In the genomic region with DNA sequence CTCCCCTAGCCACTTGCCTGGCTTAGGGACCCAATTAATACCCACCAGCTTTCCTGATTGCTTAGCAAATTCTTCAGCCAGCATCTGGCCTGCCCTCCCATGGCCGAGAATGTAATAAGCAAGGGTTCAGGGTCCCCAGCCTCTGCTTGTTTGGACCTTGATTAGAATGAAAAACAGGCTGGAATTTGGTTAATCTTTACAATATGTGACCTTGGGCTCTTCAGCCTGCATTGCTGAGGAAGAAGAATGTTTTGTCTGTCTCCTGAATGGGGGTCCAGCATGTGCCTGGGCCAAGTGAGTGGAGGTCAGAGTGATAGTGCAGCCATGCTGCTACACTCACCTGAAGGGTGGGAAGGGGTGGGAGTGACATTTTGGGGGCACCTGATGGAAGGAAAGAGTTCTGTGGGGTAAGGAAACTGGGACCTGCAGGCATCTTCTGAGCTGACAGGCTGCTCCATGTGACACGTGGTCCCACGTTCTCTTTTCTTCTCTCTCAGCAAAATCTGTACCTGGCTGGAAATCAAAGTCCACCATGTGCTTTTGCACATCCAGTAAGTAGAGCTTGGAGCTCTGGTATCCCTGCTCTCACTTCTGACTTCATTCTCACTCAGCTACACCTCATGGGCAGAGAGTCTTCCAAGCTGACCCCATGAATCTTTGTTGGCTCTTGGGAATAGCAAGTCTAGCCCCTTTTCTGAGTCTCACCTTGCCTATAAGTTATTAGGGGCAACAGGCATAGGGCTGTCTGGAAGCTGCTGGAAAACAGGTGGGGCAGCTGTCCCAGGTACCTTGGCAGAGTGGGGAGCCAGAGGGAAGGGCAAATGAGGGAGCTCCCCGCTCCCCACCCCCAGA, we compare ENCODE assay signal across 29 cellular contexts. TPM values are rescaled to one million over a fixed set of nuclear protein-coding genes. Genes with fewer than 3 reads are reported as not detected.
DNase-seq lines count a peak whose midpoint lies in the region; ATAC-seq, FAIRE-seq and TF ChIP-seq lines count a peak whose summit lies in the region.
"Had no signal": no experiment of that assay in that cellular context is flagged by ENCODE, and none has a peak within 500 bp of the region (broad histone marks: within the 10 kb centered on the region; RNA-seq: fewer than 3 reads in every experiment).

No MANE protein-coding gene starts in this region.

- H3K27me3 ChIP-seq in WERI-Rb-1 (ENCODE audit: insufficient read depth, low read depth, severe bottlenecking) (no peaks in the 10 kb centered on the region), sigmoid colon (no peaks in the 10 kb centered on the region), endodermal cell (ENCODE audit: control insufficient read depth, insufficient read depth, low read length, poor library complexity, severe bottlenecking) (no peaks in the 10 kb centered on the region)
- H3K27me3 ChIP-seq in effector memory CD4-positive, alpha-beta T cell (replicated peaks; ENCODE audit: control insufficient read depth, insufficient read depth, low read length, poor library complexity, severe bottlenecking), result no peaks in the 10 kb centered on the region
- H3K27me3 ChIP-seq: MG63, stomach, tibial artery had no signal

- H3K4me3 Mint-ChIP-seq in activated CD4-positive, alpha-beta T cell treated with anti-CD3 and anti-CD28 coated beads for 36 hours, result no peak overlapping the region
- no peak overlapping the region for H3K4me3 Mint-ChIP-seq in endodermal cell
- H3K4me3 Mint-ChIP-seq: activated CD4-positive, alpha-beta memory T cell treated with anti-CD3 and anti-CD28 coated beads, Interleukin-2, amount 10 ng/mL, durations not matched to agents 7 days and 5 days; memory B cell; T-helper 2 cell treated with Interferon-gamma antibody and Interleukin-4, amounts not matched to agents 5 μg/mL and 100 μg/mL, for 36 hours had no signal

- H3K36me3 Mint-ChIP-seq in activated CD4-positive, alpha-beta T cell treated with anti-CD3 and anti-CD28 coated beads for 36 hours (ENCODE audit: low read depth), result peaks cover 23% of the 10 kb centered on the region
- H3K36me3 Mint-ChIP-seq in endodermal cell (ENCODE audit: low read depth), result peaks cover 36% of the 10 kb centered on the region

- FAIRE-seq in kidney (lab: Jason Lieb, UNC), result no peak
- FAIRE-seq: astrocyte had no signal

- DNase-seq in activated CD4-positive, alpha-beta T cell treated with anti-CD3 and anti-CD28 coated beads for 36 hours, result no peak
- no peak for DNase-seq in activated CD4-positive, alpha-beta T cell treated with anti-CD3 and anti-CD28 coated beads for 48 hours
- peak; percentile 11 for DNase-seq in WERI-Rb-1
- DNase-seq in kidney, result no peak
- peak; percentile 34 for DNase-seq in sigmoid colon
- no peak for DNase-seq in effector memory CD4-positive, alpha-beta T cell
- DNase-seq in endodermal cell, result no peak
- no peak for DNase-seq in SIG-M5 (lab: John Stamatoyannopoulos, UW)
- DNase-seq: activated CD4-positive, alpha-beta memory T cell treated with anti-CD3 and anti-CD28 coated beads, Interleukin-2, amount 10 ng/mL, durations not matched to agents 7 days and 5 days; central memory CD4-positive, alpha-beta T cell; kidney glomerular epithelial cell; MG63; NCI-H1417; occipital lobe; stomach; tibial artery had no signal

- peak overlapping the region in 1 of 2 donors; percentile 5 for H3K9ac ChIP-seq in kidney (ENCODE audit: low read length in 2 of 2)
- no peak overlapping the region for H3K9ac ChIP-seq in endodermal cell (ENCODE audit: extremely low read depth, low read length, poor library complexity, severe bottlenecking)

- POLR2A ChIA-PET in activated CD4-positive, alpha-beta T cell treated with anti-CD3 and anti-CD28 coated beads for 36 hours (lab: Charles Lee), result interaction anchor here (0.6 to 2.9 kb wide), 5 partner anchors 45 to 745 kb away, joined by 3 to 30 read pairs (median 4); no protein-coding TSS in a partner anchor

- H3K9me3 ChIP-seq in WERI-Rb-1 (ENCODE audit: severe bottlenecking), result no peaks in the 10 kb centered on the region
- H3K9me3 ChIP-seq in kidney (ENCODE audit: control insufficient read depth in 1 of 2, low read length in 2 of 2), result no peaks in the 10 kb centered on the region
- no peaks in the 10 kb centered on the region for H3K9me3 ChIP-seq in sigmoid colon
- no peaks in the 10 kb centered on the region for H3K9me3 ChIP-seq in effector memory CD4-positive, alpha-beta T cell (ENCODE audit: control insufficient read depth, low read length)
- H3K9me3 ChIP-seq in endodermal cell (ENCODE audit: control insufficient read depth, low read length), result no peaks in the 10 kb centered on the region
- H3K9me3 ChIP-seq: MG63, stomach, tibial artery had no signal

- peak overlapping the region; percentile 71 for H3K27ac Mint-ChIP-seq in activated CD4-positive, alpha-beta T cell treated with anti-CD3 and anti-CD28 coated beads for 36 hours
- no peak overlapping the region for H3K27ac Mint-ChIP-seq in endodermal cell

- no peaks in the 10 kb centered on the region for H3K9me3 Mint-ChIP-seq in activated CD4-positive, alpha-beta T cell treated with anti-CD3 and anti-CD28 coated beads for 36 hours (ENCODE audit: low read depth)
- no peaks in the 10 kb centered on the region for H3K9me3 Mint-ChIP-seq in endodermal cell
- H3K9me3 Mint-ChIP-seq: activated CD4-positive, alpha-beta memory T cell treated with anti-CD3 and anti-CD28 coated beads, Interleukin-2, amount 10 ng/mL, durations not matched to agents 7 days and 5 days; CD8-positive, alpha-beta memory T cell; IgD-negative memory B cell; memory B cell; T-helper 2 cell treated with Interferon-gamma antibody and Interleukin-4, amounts not matched to agents 5 μg/mL and 100 μg/mL, for 36 hours had no signal

- ATAC-seq in activated CD4-positive, alpha-beta T cell treated with anti-CD3 and anti-CD28 coated beads for 36 hours, result peak; percentile 5
- ATAC-seq: SK-N-SH treated with all-trans-retinoic acid at 6 μM for 48 hours had no signal

- H3K4me3 ChIP-seq in WERI-Rb-1 (ENCODE audit: low read depth, low read length) (no peak overlapping the region), kidney (ENCODE audit: low read length in 2 of 2) (no peak overlapping the region), sigmoid colon (no peak overlapping the region), endodermal cell (ENCODE audit: low read length) (no peak overlapping the region)
- H3K4me3 ChIP-seq in effector memory CD4-positive, alpha-beta T cell (ENCODE audit: insufficient read depth, low read depth, low read length, poor library complexity, severe bottlenecking), result no peak overlapping the region
- H3K4me3 ChIP-seq: MG63, stomach, tibial artery had no signal

- H3K27me3 Mint-ChIP-seq in activated CD4-positive, alpha-beta T cell treated with anti-CD3 and anti-CD28 coated beads for 36 hours, result no peaks in the 10 kb centered on the region
- no peaks in the 10 kb centered on the region for H3K27me3 Mint-ChIP-seq in endodermal cell (ENCODE audit: insufficient read depth)
- H3K27me3 Mint-ChIP-seq: activated CD4-positive, alpha-beta memory T cell treated with anti-CD3 and anti-CD28 coated beads, Interleukin-2, amount 10 ng/mL, durations not matched to agents 7 days and 5 days; CD8-positive, alpha-beta memory T cell; IgD-negative memory B cell; memory B cell had no signal

- CTCF ChIA-PET in activated CD4-positive, alpha-beta T cell treated with anti-CD3 and anti-CD28 coated beads for 36 hours (lab: Charles Lee), result interaction anchor here (0.6 to 2.0 kb wide), 4 partner anchors 17 to 219 kb away, joined by 3 to 6 read pairs (median 4); partner anchors contain the start of gene RPL27

- TF ChIP-seq POLR2A in sigmoid colon (IDR thresholded peaks at IDR 0.05), result no peak

- intact Hi-C loops in activated CD4-positive, alpha-beta T cell treated with anti-CD3 and anti-CD28 coated beads for 36 hours (cut with DNase I, micrococcal nuclease), result loop anchor here in 1 of 2 experiments (1.0 kb wide), 1 partner anchor 98 kb away; no protein-coding TSS in a partner anchor
- intact Hi-C loops in kidney (cut with DNase I) (no loop called here), sigmoid colon (cut with DNase I) (no loop called here)

- peaks cover 40% of the 10 kb centered on the region for H3K4me1 Mint-ChIP-seq in activated CD4-positive, alpha-beta T cell treated with anti-CD3 and anti-CD28 coated beads for 36 hours
- H3K4me1 Mint-ChIP-seq in endodermal cell, result peaks cover 17% of the 10 kb centered on the region

- H3K27ac ChIP-seq in WERI-Rb-1 (peak overlapping the region; percentile 5; the same call in 1 of the 2 replicates), kidney (ENCODE audit: low read depth in 2 of 2, low read length in 2 of 2) (peak overlapping the region; percentile 84 to 90), sigmoid colon (no peak overlapping the region), endodermal cell (ENCODE audit: low read depth, low read length) (no peak overlapping the region)
- no peak overlapping the region for H3K27ac ChIP-seq in effector memory CD4-positive, alpha-beta T cell (ENCODE audit: insufficient read depth, low read length, poor library complexity, severe bottlenecking)
- H3K27ac ChIP-seq: 22Rv1, stomach, tibial artery, VCaP had no signal

- WGBS in sigmoid colon, 2 donors, result 82 to 92% methylated on average over 4 of the region's 4 CpGs
- 85 to 93% methylated on average over 3 to 4 of the region's 4 CpGs for WGBS in endodermal cell (ENCODE audit: insufficient coverage in 1 of 2, insufficient read length in 1 of 2), 2 experiments

- H3K36me3 ChIP-seq in WERI-Rb-1 (no peaks in the 10 kb centered on the region), kidney (ENCODE audit: control insufficient read depth in 1 of 2, insufficient read depth in 2 of 2, low read length in 2 of 2) (peaks cover 9 to 24% of the 10 kb centered on the region in 2 donors), sigmoid colon (peaks cover 0 to 24% (median 10%) of the 10 kb centered on the region in 4 donors), endodermal cell (ENCODE audit: control insufficient read depth, insufficient read depth, low read length) (peaks cover 32% of the 10 kb centered on the region)
- H3K36me3 ChIP-seq in effector memory CD4-positive, alpha-beta T cell (ENCODE audit: control insufficient read depth, insufficient read depth, low read length), result peaks cover 11% of the 10 kb centered on the region

- TF ChIP-seq EP300 in sigmoid colon (IDR thresholded peaks at IDR 0.05), result no peak

- H3K4me1 ChIP-seq in kidney (ENCODE audit: control insufficient read depth in 1 of 2, insufficient read depth in 1 of 2, low read depth in 1 of 2, low read length in 2 of 2), result peaks cover 20 to 42% of the 10 kb centered on the region in 2 donors
- H3K4me1 ChIP-seq in sigmoid colon, result peaks cover 0 to 16% (median 11%) of the 10 kb centered on the region in 4 donors
- H3K4me1 ChIP-seq in effector memory CD4-positive, alpha-beta T cell (ENCODE audit: control insufficient read depth, insufficient read depth, low read length, poor library complexity, severe bottlenecking), result peaks cover 5% of the 10 kb centered on the region
- H3K4me1 ChIP-seq in endodermal cell (ENCODE audit: control insufficient read depth, insufficient read depth, low read length), result peaks cover 16% of the 10 kb centered on the region

- no peak; the same call in 1 of the 2 replicates for TF ChIP-seq CTCF in WERI-Rb-1 (IDR thresholded peaks at IDR 0.05; ENCODE audit: low read depth, low read length)
- peak; percentile 1 for TF ChIP-seq CTCF in kidney (IDR thresholded peaks at IDR 0.05; ENCODE audit: borderline replicate concordance, extremely low read depth, insufficient read depth)
- TF ChIP-seq CTCF in sigmoid colon (IDR thresholded peaks at IDR 0.05), result no peak
- TF ChIP-seq CTCF in endodermal cell (conservative IDR thresholded peaks at IDR 0.05), result no peak

RNA-seq across cellular contexts. Expression of gene TMEM106A, which starts 5.3 kb away (rescaled TPM):
- 10 to 100 TPM; 10.7 to 10.8 TPM for total RNA-seq in activated CD4-positive, alpha-beta T cell treated with anti-CD3 and anti-CD28 coated beads for 36 hours
- 18.1 TPM for total RNA-seq in kidney
- 15.7 TPM for polyA plus RNA-seq in kidney (ENCODE audit: insufficient read depth, low read depth, low replicate concordance)
- total RNA-seq in sigmoid colon, result 1 to 10 TPM; 3.0 to 7.2 (median 4.7) TPM
- 1 to 10 TPM; 2.4 to 9.4 (median 3.5) TPM for polyA plus RNA-seq in sigmoid colon
- 10 to 100 TPM; 11.2 to 11.3 TPM for total RNA-seq in endodermal cell
- polyA plus RNA-seq in endodermal cell (2013, experiment 1 of 2), result 3.5 TPM
- polyA plus RNA-seq in endodermal cell (2013, experiment 2 of 2), result 4.3 TPM
- total RNA-seq: G401 had no signal

RNA-seq across cellular contexts. Expression of gene CCDC200, which starts 11.4 kb away (rescaled TPM):
- total RNA-seq in activated CD4-positive, alpha-beta T cell treated with anti-CD3 and anti-CD28 coated beads for 36 hours, result under 1 TPM in 1 of 2 experiments, not detected in 1; 0.27 TPM
- total RNA-seq in kidney, result not detected
- not detected for polyA plus RNA-seq in kidney (ENCODE audit: insufficient read depth, low read depth, low replicate concordance)
- total RNA-seq in sigmoid colon, result not detected
- polyA plus RNA-seq in sigmoid colon, result under 1 TPM in 1 of 3 donors, not detected in 2; 0.12 TPM
- not detected for total RNA-seq in endodermal cell
- not detected for polyA plus RNA-seq in endodermal cell (2013, experiment 1 of 2)
- polyA plus RNA-seq in endodermal cell (2013, experiment 2 of 2), result not detected
- total RNA-seq: astrocyte, dermis microvascular lymphatic vessel endothelial cell, G401, NCI-H460, occipital lobe, OCI-LY7 had no signal
- polyA plus RNA-seq: stomach had no signal

RNA-seq across cellular contexts. Expression of gene RNU2-1, which starts 16.8 kb away (rescaled TPM):
- total RNA-seq in activated CD4-positive, alpha-beta T cell treated with anti-CD3 and anti-CD28 coated beads for 36 hours, result 1,000 to 10,000 TPM; 2,288 to 7,298 TPM
- total RNA-seq in kidney (9,871 TPM), sigmoid colon (not detected), endodermal cell (1,000 to 10,000 TPM; 5,418 to 7,320 TPM)
- polyA plus RNA-seq in kidney (ENCODE audit: insufficient read depth, low read depth, low replicate concordance) (not detected), sigmoid colon (not detected)
- not detected for polyA plus RNA-seq in endodermal cell (2013, experiment 1 of 2)
- not detected for polyA plus RNA-seq in endodermal cell (2013, experiment 2 of 2)
- total RNA-seq: dermis microvascular lymphatic vessel endothelial cell, G401, myocyte, NCI-H460, occipital lobe, stomach had no signal
- polyA plus RNA-seq: CD8-positive, alpha-beta memory T cell; IgD-negative memory B cell; stomach had no signal

RNA-seq across cellular contexts. Expression of gene NBR1, which starts 46.0 kb away (rescaled TPM):
- total RNA-seq in activated CD4-positive, alpha-beta T cell treated with anti-CD3 and anti-CD28 coated beads for 36 hours, result 10 to 100 TPM; 52.8 to 55.6 TPM
- total RNA-seq in kidney, result 88.9 TPM
- 50.4 TPM for polyA plus RNA-seq in kidney (ENCODE audit: insufficient read depth, low read depth, low replicate concordance)
- total RNA-seq in sigmoid colon, result 10 to 100 TPM; 77.5 to 98.1 (median 81.5) TPM
- polyA plus RNA-seq in sigmoid colon, result 10 to 100 TPM; 50.9 to 93.4 (median 74.5) TPM
- 10 to 100 TPM; 53.2 to 55.7 TPM for total RNA-seq in endodermal cell
- 61.0 TPM for polyA plus RNA-seq in endodermal cell (2013, experiment 1 of 2)
- polyA plus RNA-seq in endodermal cell (2013, experiment 2 of 2), result 60.5 TPM

Comparison
In these comparisons a context has a peak if more than half of its experiments do, and no peak if none do; other contexts are left out.
1. DNase-seq: peak in WERI-Rb-1 (single experiment) and sigmoid colon (single experiment); none in activated CD4-positive, alpha-beta T cell treated with anti-CD3 and anti-CD28 coated beads for 36 hours (single experiment), activated CD4-positive, alpha-beta T cell treated with anti-CD3 and anti-CD28 coated beads for 48 hours (single experiment), kidney (single experiment), effector memory CD4-positive, alpha-beta T cell (0 of 3), endodermal cell (single experiment) and SIG-M5 (single experiment).
2. H3K27ac ChIP-seq: peak in WERI-Rb-1 (single experiment) and kidney (2 of 2); none in sigmoid colon (0 of 4), effector memory CD4-positive, alpha-beta T cell (single experiment) and endodermal cell (single experiment).
3. RNA of gene RNU2-1, which starts 16.8 kb away (total RNA-seq): 9,871 TPM in kidney (single experiment), 5,418 to 7,320 TPM in endodermal cell and 2,288 to 7,298 TPM in activated CD4-positive, alpha-beta T cell treated with anti-CD3 and anti-CD28 coated beads for 36 hours; not detected in sigmoid colon; every median in the first group is over 1,000 times any median in the second.